ENCODE assay signal across 16 cellular contexts in genomic region chrX:97168646-97169045, GRCh38.
DNase-seq lines count a peak whose midpoint lies in the region; ATAC-seq, FAIRE-seq and TF ChIP-seq lines count a peak whose summit lies in the region.
"Had no signal": no experiment of that assay in that cellular context is flagged by ENCODE, and none has a peak within 500 bp of the region (broad histone marks: within the 10 kb centered on the region; RNA-seq: fewer than 3 reads in every experiment).

No MANE protein-coding gene starts in this region.

- no peaks in the 10 kb centered on the region for H3K27me3 ChIP-seq in GM06990 (replicated peaks; ENCODE audit: control insufficient read depth, insufficient read depth, low read length)
- H3K27me3 ChIP-seq in astrocyte (ENCODE audit: insufficient read depth, low read length), result no peaks in the 10 kb centered on the region
- H3K27me3 ChIP-seq: vagina had no signal

- intact Hi-C loops in Right ventricle myocardium inferior (cut with DNase I), result no loop called here

- no peaks in the 10 kb centered on the region for H3K4me1 ChIP-seq in astrocyte (ENCODE audit: insufficient read depth, low read length)
- H3K4me1 ChIP-seq: vagina had no signal

- no peak overlapping the region for H2AFZ ChIP-seq in astrocyte (ENCODE audit: low read depth, low read length)

- no peaks in the 10 kb centered on the region for H3K27me3 Mint-ChIP-seq in astrocyte (ENCODE audit: low read depth, unreplicated experiment)

- H3K4me3 ChIP-seq in GM06990 (replicated peaks; ENCODE audit: low read depth, low read length) (no peak overlapping the region), astrocyte (ENCODE audit: insufficient read depth, low read depth, low read length) (no peak overlapping the region)
- H3K4me3 ChIP-seq: vagina had no signal

- no peaks in the 10 kb centered on the region for H3K9me3 ChIP-seq in astrocyte (ENCODE audit: insufficient read depth, low read depth, low read length)
- H3K9me3 ChIP-seq: vagina had no signal

- no peaks in the 10 kb centered on the region for H3K4me1 Mint-ChIP-seq in astrocyte (ENCODE audit: low read depth, unreplicated experiment)

- no peaks in the 10 kb centered on the region for H3K9me3 Mint-ChIP-seq in astrocyte (ENCODE audit: unreplicated experiment)
- H3K9me3 Mint-ChIP-seq: CD8-positive, alpha-beta T cell had no signal

- H3K27ac Mint-ChIP-seq in astrocyte (ENCODE audit: unreplicated experiment), result no peak overlapping the region
- H3K27ac Mint-ChIP-seq: CD8-positive, alpha-beta T cell had no signal

- H4K20me1 ChIP-seq in astrocyte (ENCODE audit: insufficient read depth, low read length), result no peaks in the 10 kb centered on the region

- H3K4me3 Mint-ChIP-seq in astrocyte (ENCODE audit: unreplicated experiment), result no peak overlapping the region
- H3K4me3 Mint-ChIP-seq: CD8-positive, alpha-beta T cell had no signal

- no peak overlapping the region for H3K27ac ChIP-seq in astrocyte (ENCODE audit: low read depth, low read length)
- H3K27ac ChIP-seq: vagina had no signal

- DNase-seq in GM06990 (ENCODE audit: extremely low read depth, insufficient read length), result peak; percentile 19
- no peak for DNase-seq in astrocyte (ENCODE audit: low read depth)
- DNase-seq in DMS153 treated with DMSO at 0.1 percent for 48 hours (lab: John Stamatoyannopoulos, UW; ENCODE audit: unreplicated experiment), result no peak
- no peak for DNase-seq in Right ventricle myocardium inferior (ENCODE audit: missing footprints)
- DNase-seq in iPS-NIHi7 (ENCODE audit: extremely low spot score), result no peak
- DNase-seq: CD8-positive, alpha-beta T cell; foreskin melanocyte; MM.1S; NCI-H2081; NCI-H526 had no signal

- peak; percentile 62 for FAIRE-seq in astrocyte (lab: Jason Lieb, UNC)
- FAIRE-seq: endothelial cell of umbilical vein, RCC 7860 had no signal

- no peaks in the 10 kb centered on the region for H3K79me2 ChIP-seq in astrocyte (ENCODE audit: insufficient read depth, low read length)

- H3K36me3 ChIP-seq in GM06990 (ENCODE audit: control insufficient read depth, insufficient read depth, low read length), result no peaks in the 10 kb centered on the region
- no peaks in the 10 kb centered on the region for H3K36me3 ChIP-seq in astrocyte (ENCODE audit: insufficient read depth, low read length)
- H3K36me3 ChIP-seq: vagina had no signal

- TF ChIP-seq CTCF in GM06990 (IDR thresholded peaks at IDR 0.05; ENCODE audit: insufficient read depth, low read length, poor library complexity, severe bottlenecking) (no peak), astrocyte (IDR thresholded peaks at IDR 0.05; ENCODE audit: insufficient read depth, low read depth, low read length) (no peak)

- H3K4me2 ChIP-seq in astrocyte (ENCODE audit: low read length), result no peak overlapping the region

- ATAC-seq in GM19438 (IDR thresholded peaks at IDR 0.05; ENCODE audit: low read depth, unreplicated experiment), result peak; percentile 68
- ATAC-seq in HG03108 (IDR thresholded peaks at IDR 0.05; ENCODE audit: unreplicated experiment), result peak; percentile 61
- no peak for ATAC-seq in HG02623 (IDR thresholded peaks at IDR 0.05; ENCODE audit: unreplicated experiment)
- no peak for ATAC-seq in Right ventricle myocardium inferior
- ATAC-seq: CD8-positive, alpha-beta T cell had no signal

- no peaks in the 10 kb centered on the region for H3K36me3 Mint-ChIP-seq in astrocyte (ENCODE audit: low read depth, unreplicated experiment)
- H3K36me3 Mint-ChIP-seq: CD8-positive, alpha-beta T cell had no signal

- H3K9ac ChIP-seq in astrocyte (ENCODE audit: low read length), result no peak overlapping the region

Comparison
In these comparisons a context has a peak if more than half of its experiments do, and no peak if none do; other contexts are left out.
1. ATAC-seq: peak in GM19438 (single experiment) and HG03108 (single experiment); none in HG02623 (single experiment) and Right ventricle myocardium inferior (single experiment).